15 cellular contexts compared by ENCODE assay signal in genomic region chr14:59310644-59311043, GRCh38.
DNase-seq lines count a peak whose midpoint lies in the region; ATAC-seq and FAIRE-seq lines count a peak whose summit lies in the region.
"Had no signal": no experiment of that assay in that cellular context is flagged by ENCODE, and none has a peak within 500 bp of the region (broad histone marks: within the 10 kb centered on the region; RNA-seq: fewer than 3 reads in every experiment).

No MANE protein-coding gene starts in this region.

- no peak for ATAC-seq in HG03108 (IDR thresholded peaks at IDR 0.05; ENCODE audit: unreplicated experiment)
- ATAC-seq: gastroesophageal sphincter had no signal

- peak; percentile 27 for FAIRE-seq in urothelium cell line (lab: Jason Lieb, UNC)

- DNase-seq in HT-29 (ENCODE audit: low spot score) (peak; percentile 19), RPMI7951 (ENCODE audit: low read depth) (peak; percentile 64), iris pigment epithelial cell (ENCODE audit: low read depth) (peak; percentile 60), urothelium cell line (ENCODE audit: low spot score) (no peak), SW 1271 (lab: John Stamatoyannopoulos, UW) (no peak), C1 segment of cervical spinal cord (lab: John Stamatoyannopoulos, UW) (no peak)
- DNase-seq: activated CD4-positive, CD25-positive, alpha-beta regulatory T cell treated with anti-CD3 and anti-CD28 coated beads, Interleukin-2, amount 50 U/mL, for 72 hours; DND-41; midbrain; NCI-H1930; NCI-H526; nucleus accumbens; stimulated activated naive CD4-positive, alpha-beta T cell treated with Interleukin-2 at 50 U/mL for 16 hours had no signal

Comparison
In these comparisons a context has a peak if more than half of its experiments do, and no peak if none do; other contexts are left out.
1. DNase-seq: peak in HT-29 (single experiment), RPMI7951 (single experiment) and iris pigment epithelial cell (single experiment); none in urothelium cell line (single experiment), SW 1271 (0 of 2) and C1 segment of cervical spinal cord (0 of 14).